Comparison of ENCODE assay signal across 1 cellular context in genomic region chr15:47427463-47427862, GRCh38.
TF ChIP-seq lines count a peak whose summit lies in the region.

No MANE protein-coding gene starts in this region.

TF ChIP-seq in HepG2, 621 proteins besides CTCF, POLR2A, EP300 and RAD21 (continued from another document):
- TF ChIP-seq ZNF609 (CRISPR knock-in tag; IDR thresholded peaks at IDR 0.05; ENCODE audit: borderline replicate concordance), result 0 out of 2 replicates have a peak, but pooled peaks have one; percentile 31
- TF ChIP-seq BCL6 (CRISPR knock-in tag; IDR thresholded peaks at IDR 0.05), result 0 out of 2 replicates have a peak, but pooled peaks have one; percentile 11
- TF ChIP-seq GATAD2A (CRISPR knock-in tag; IDR thresholded peaks at IDR 0.05), result peak; percentile 69
- TF ChIP-seq CREM (IDR thresholded peaks at IDR 0.05), result no peak
- no peak for TF ChIP-seq CREM (CRISPR knock-in tag; IDR thresholded peaks at IDR 0.05)
- TF ChIP-seq HNF4A (CRISPR knock-in tag; IDR thresholded peaks at IDR 0.05), result peak; percentile 66
- TF ChIP-seq MIXL1 (CRISPR knock-in tag; IDR thresholded peaks at IDR 0.05), result peak; percentile 50; the same call in 1 of the 2 replicates
- 0 out of 2 replicates have a peak, but pooled peaks have one; percentile 38 for TF ChIP-seq GATA4 (IDR thresholded peaks at IDR 0.05; ENCODE audit: borderline replicate concordance, low read depth)
- TF ChIP-seq PAXIP1 (CRISPR knock-in tag; conservative IDR thresholded peaks at IDR 0.05), result peak; percentile 53; the same call in 1 of the 2 replicates
- TF ChIP-seq RERE (CRISPR knock-in tag; IDR thresholded peaks at IDR 0.05; ENCODE audit: low read depth), result peak; percentile 46; the same call in 1 of the 2 replicates
- no peak for TF ChIP-seq SIX4 (CRISPR knock-in tag; IDR thresholded peaks at IDR 0.05)
- no peak for TF ChIP-seq FOXP1 (IDR thresholded peaks at IDR 0.05)
- peak; percentile 27; the same call in 1 of the 2 replicates for TF ChIP-seq FOXP1 (CRISPR knock-in tag; IDR thresholded peaks at IDR 0.05)
- TF ChIP-seq TBX3 (IDR thresholded peaks at IDR 0.05; ENCODE audit: borderline replicate concordance), result peak; percentile 57; the same call in 1 of the 2 replicates
- TF ChIP-seq SMAD9 (CRISPR knock-in tag; IDR thresholded peaks at IDR 0.05), result no peak
- no peak for TF ChIP-seq ZNF678 (CRISPR knock-in tag; IDR thresholded peaks at IDR 0.05)
- TF ChIP-seq SOX5 (CRISPR knock-in tag; IDR thresholded peaks at IDR 0.05; ENCODE audit: borderline replicate concordance), result peak; percentile 78
